In genomic region chr11:65927904-65928397, GRCh38 we compare ENCODE assay signal across 8 cellular contexts. TPM values are rescaled to one million over a fixed set of nuclear protein-coding genes. Genes with fewer than 3 reads are reported as not detected.
DNase-seq lines count a peak whose midpoint lies in the region; ATAC-seq and TF ChIP-seq lines count a peak whose summit lies in the region.

No MANE protein-coding gene starts in this region.

- H3K9me3 Mint-ChIP-seq in T-cell = no peaks in the 10 kb centered on the region
- no peaks in the 10 kb centered on the region for H3K9me3 Mint-ChIP-seq in activated naive CD8-positive, alpha-beta T cell treated with anti-CD3 and anti-CD28 coated beads for 36 hours

- ATAC-seq in DND-41 (ENCODE audit: insufficient read depth, low read depth) (peak; percentile 90), HG02759 (IDR thresholded peaks at IDR 0.05; ENCODE audit: unreplicated experiment) (peak; percentile 80), T-cell (replicated peaks in 1 of 4) (peak; percentile 91 to 97 (median 92)), GM21526 (IDR thresholded peaks at IDR 0.05; ENCODE audit: low FRiP score, unreplicated experiment) (no peak)

- H3K4me3 Mint-ChIP-seq in T-cell = peak overlapping the region; percentile 68 to 78 (median 73)
- peak overlapping the region; percentile 76 for H3K4me3 Mint-ChIP-seq in activated naive CD8-positive, alpha-beta T cell treated with anti-CD3 and anti-CD28 coated beads for 36 hours

- H3K27me3 Mint-ChIP-seq in T-cell = no peaks in the 10 kb centered on the region
- no peaks in the 10 kb centered on the region for H3K27me3 Mint-ChIP-seq in activated naive CD8-positive, alpha-beta T cell treated with anti-CD3 and anti-CD28 coated beads for 36 hours

- peaks cover 7% of the 10 kb centered on the region for H3K36me3 Mint-ChIP-seq in T-cell
- peaks cover 4% of the 10 kb centered on the region for H3K36me3 Mint-ChIP-seq in activated naive CD8-positive, alpha-beta T cell treated with anti-CD3 and anti-CD28 coated beads for 36 hours

- POLR2A ChIA-PET in T-cell (lab: Charles Lee) = interaction anchor here (0.6 to 0.7 kb wide), 4 partner anchors 12 to 360 kb away, joined by 3 to 4 read pairs (median 3); no protein-coding TSS in a partner anchor

- H3K9me3 ChIP-seq in DND-41 (ENCODE audit: insufficient read depth, low read length, severe bottlenecking) = no peaks in the 10 kb centered on the region

- H3K4me2 ChIP-seq in DND-41 (ENCODE audit: insufficient read depth, low read length) = peak overlapping the region; percentile 65

- H3K4me3 ChIP-seq in DND-41 (ENCODE audit: low read depth in 1 of 2, low read length in 2 of 2) (peak overlapping the region in 1 of 2 experiments; percentile 49; a peak in 2 of 4 replicates), skin epidermis (peak overlapping the region in 1 of 7 experiments; percentile 3)

- no peaks in the 10 kb centered on the region for H4K20me1 ChIP-seq in DND-41 (ENCODE audit: insufficient read depth, low read length)

- no peaks in the 10 kb centered on the region for H3K79me2 ChIP-seq in DND-41 (ENCODE audit: insufficient read depth, low read length)

- H3K27me3 ChIP-seq in DND-41 (ENCODE audit: insufficient read depth, low read length, poor library complexity) = no peaks in the 10 kb centered on the region

- peak overlapping the region; percentile 90 for H3K27ac ChIP-seq in DND-41 (ENCODE audit: low read length)
- peak overlapping the region in 17 of 21 experiments; percentile 8 to 96 (median 78) for H3K27ac ChIP-seq in skin epidermis

- peak; percentile 10 for TF ChIP-seq CTCF in DND-41 (IDR thresholded peaks at IDR 0.05; ENCODE audit: borderline replicate concordance, extremely low read depth, low read length, poor library complexity, severe bottlenecking)

- DNase-seq in DND-41 (peak; percentile 94), T-cell (peak; percentile 60 to 86 (median 79)), NCI-H510A (lab: John Stamatoyannopoulos, UW) (no peak), HT-29 (ENCODE audit: low spot score) (no peak)
- peak; percentile 76 for DNase-seq in activated naive CD8-positive, alpha-beta T cell treated with anti-CD3 and anti-CD28 coated beads for 36 hours

- peaks cover 37 to 48% (median 39%) of the 10 kb centered on the region in 3 donors for H3K4me1 Mint-ChIP-seq in T-cell
- peaks cover 45% of the 10 kb centered on the region for H3K4me1 Mint-ChIP-seq in activated naive CD8-positive, alpha-beta T cell treated with anti-CD3 and anti-CD28 coated beads for 36 hours

- peaks cover 30% of the 10 kb centered on the region for H3K4me1 ChIP-seq in DND-41 (ENCODE audit: insufficient read depth, low read length)

- CTCF ChIA-PET in T-cell (lab: Charles Lee) = interaction anchor here in 1 of 2 donors (0.7 to 1.6 kb wide), 5 partner anchors 36 to 155 kb away, joined by 3 to 8 read pairs (median 5); partner anchors contain the start of genes CCDC85B and FIBP

- H3K36me3 ChIP-seq in DND-41 (ENCODE audit: insufficient read depth, low read length) = peaks cover 4% of the 10 kb centered on the region

- H3K27ac Mint-ChIP-seq in T-cell = peak overlapping the region; percentile 97
- H3K27ac Mint-ChIP-seq in activated naive CD8-positive, alpha-beta T cell treated with anti-CD3 and anti-CD28 coated beads for 36 hours = peak overlapping the region; percentile 96

- H3K9ac ChIP-seq in DND-41 (ENCODE audit: low read depth, low read length) = peak overlapping the region; percentile 59

- H2AFZ ChIP-seq in DND-41 (ENCODE audit: low read depth, low read length) = peak overlapping the region; percentile 82

RNA-seq across cellular contexts. Expression of gene DRAP1, which starts 8.7 kb away (rescaled TPM):
- total RNA-seq in T-cell = 100 to 1,000 TPM in 3 of 5 donors, 10 to 100 TPM in 2; 56.3 to 122 (median 107) TPM
- 100 to 1,000 TPM; 108 to 109 TPM for total RNA-seq in activated naive CD8-positive, alpha-beta T cell treated with anti-CD3 and anti-CD28 coated beads for 36 hours
- total RNA-seq in HT-29 (2014; rRNA removed; shearing (Covaris generic)) = 208 and 228 TPM in 2 replicates

RNA-seq across cellular contexts. Expression of gene C11orf68, which starts 9.1 kb away (rescaled TPM):
- total RNA-seq in T-cell = 10 to 100 TPM; 20.5 to 66.7 (median 63.3) TPM
- 10 to 100 TPM; 16.8 to 16.9 TPM for total RNA-seq in activated naive CD8-positive, alpha-beta T cell treated with anti-CD3 and anti-CD28 coated beads for 36 hours
- total RNA-seq in HT-29 (2014; rRNA removed; shearing (Covaris generic)) = 21.7 and 24.5 TPM in 2 replicates

RNA-seq across cellular contexts. Expression of gene TSGA10IP, which starts 17.3 kb away (rescaled TPM):
- not detected for total RNA-seq in T-cell
- not detected for total RNA-seq in activated naive CD8-positive, alpha-beta T cell treated with anti-CD3 and anti-CD28 coated beads for 36 hours
- total RNA-seq in HT-29 (2014; rRNA removed; shearing (Covaris generic)) = not detected in 2 replicates

RNA-seq across cellular contexts. Expression of gene FOSL1, which starts 27.8 kb away (rescaled TPM):
- total RNA-seq in T-cell = 1 to 10 TPM in 2 of 5 donors, under 1 TPM in 3; 0.49 to 1.6 (median 0.65) TPM
- total RNA-seq in activated naive CD8-positive, alpha-beta T cell treated with anti-CD3 and anti-CD28 coated beads for 36 hours = 10 to 100 TPM; 15.8 to 16.0 TPM
- total RNA-seq in HT-29 (2014; rRNA removed; shearing (Covaris generic)) = 123 and 140 TPM in 2 replicates

RNA-seq across cellular contexts. Expression of gene SART1, which starts 33.6 kb away (rescaled TPM):
- 10 to 100 TPM; 70.9 to 95.2 (median 89.9) TPM for total RNA-seq in T-cell
- 10 to 100 TPM; 59.6 to 62.6 TPM for total RNA-seq in activated naive CD8-positive, alpha-beta T cell treated with anti-CD3 and anti-CD28 coated beads for 36 hours
- total RNA-seq in HT-29 (2014; rRNA removed; shearing (Covaris generic)) = 86.1 and 106 TPM in 2 replicates

Comparison
In these comparisons a context has a peak if more than half of its experiments do, and no peak if none do; other contexts are left out.
1. DNase-seq: peak in DND-41 (single experiment), T-cell (34 of 34) and activated naive CD8-positive, alpha-beta T cell treated with anti-CD3 and anti-CD28 coated beads for 36 hours (single experiment); none in NCI-H510A (single experiment) and HT-29 (single experiment).